In the genomic region with DNA sequence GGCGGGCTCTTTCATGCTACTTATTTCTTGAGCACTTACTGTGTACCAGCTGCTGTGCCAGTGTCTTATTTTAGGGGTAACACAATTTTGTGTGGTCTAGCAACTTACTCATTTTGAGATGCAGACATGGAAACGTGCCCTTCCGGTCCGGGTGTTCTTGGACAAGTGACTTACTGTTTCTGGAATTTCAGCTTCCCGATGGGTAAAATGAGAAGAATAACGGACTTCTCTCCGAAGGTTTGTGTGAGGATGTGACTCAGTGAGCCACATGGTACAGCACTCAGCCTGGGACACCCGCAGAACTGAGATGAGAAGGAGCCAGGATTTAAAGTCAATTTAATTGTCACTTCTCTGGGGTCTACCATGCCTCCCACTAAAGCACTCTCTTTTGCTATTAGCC, we compare ENCODE assay signal across 14 cellular contexts.
DNase-seq lines count a peak whose midpoint lies in the region; FAIRE-seq and TF ChIP-seq lines count a peak whose summit lies in the region.
"Had no signal": no experiment of that assay in that cellular context is flagged by ENCODE, and none has a peak within 500 bp of the region (broad histone marks: within the 10 kb centered on the region; RNA-seq: fewer than 3 reads in every experiment).

No MANE protein-coding gene starts in this region.

- no peaks in the 10 kb centered on the region for H3K36me3 ChIP-seq in brain microvascular endothelial cell (replicated peaks)

- peak overlapping the region; percentile 36 for H3K27ac ChIP-seq in brain microvascular endothelial cell

- no peaks in the 10 kb centered on the region for H3K27me3 ChIP-seq in brain microvascular endothelial cell (replicated peaks)

- in situ Hi-C loops in brain microvascular endothelial cell (cut with HindIII; ENCODE audit: low pct_ligation_motif_present, low sequenced_read_pairs): no loop called here

- no peak for TF ChIP-seq CTCF in AG09319 (IDR thresholded peaks at IDR 0.05; ENCODE audit: low read depth, low read length)
- no peak for TF ChIP-seq CTCF in brain microvascular endothelial cell (IDR thresholded peaks at IDR 0.05; ENCODE audit: low read depth, low read length, missing control alignments)

- FAIRE-seq in HTR-8/SVneo (lab: Jason Lieb, UNC): no peak

- no peak overlapping the region for H3K4me3 ChIP-seq in brain microvascular endothelial cell (ENCODE audit: low read depth, low read length)

- DNase-seq in AG09319 (ENCODE audit: extremely low read depth, low read depth) (peak; percentile 11), HTR-8/SVneo (ENCODE audit: insufficient read length, low spot score) (peak; percentile 47), brain microvascular endothelial cell (peak; percentile 81), mesenteric fat pad (ENCODE audit: low spot score) (peak; percentile 51), superior temporal gyrus (ENCODE audit: extremely low spot score) (no peak), cerebellar cortex (ENCODE audit: low spot score) (no peak), NCI-H1436 (lab: John Stamatoyannopoulos, UW) (no peak), T-helper 1 cell (no peak)
- DNase-seq: activated naive CD4-positive, alpha-beta T cell treated with anti-CD3 and anti-CD28 coated beads for 36 hours; islet precursor cell; NCI-H524 treated with DMSO at 0.1 percent for 48 hours; retina; stimulated activated CD4-positive, alpha-beta T cell treated with anti-CD3 and anti-CD28 coated beads, Interleukin-4, amount 100 ng/mL, for 4 hours; stimulated activated naive CD4-positive, alpha-beta T cell treated with Interleukin-2 at 50 U/mL for 16 hours had no signal

Comparison
In these comparisons a context has a peak if more than half of its experiments do, and no peak if none do; other contexts are left out.
1. DNase-seq: peak in AG09319 (single experiment), HTR-8/SVneo (single experiment), brain microvascular endothelial cell (single experiment) and mesenteric fat pad (single experiment); none in superior temporal gyrus (single experiment), cerebellar cortex (single experiment), NCI-H1436 (single experiment) and T-helper 1 cell (0 of 5).